In genomic region chr17:17388657-17389496, GRCh38 we compare ENCODE assay signal across 14 cellular contexts.
DNase-seq lines count a peak whose midpoint lies in the region; ATAC-seq, FAIRE-seq and TF ChIP-seq lines count a peak whose summit lies in the region.
"Had no signal": no experiment of that assay in that cellular context is flagged by ENCODE, and none has a peak within 500 bp of the region (broad histone marks: within the 10 kb centered on the region; RNA-seq: fewer than 3 reads in every experiment).

No MANE protein-coding gene starts in this region.

- H3K4me3 Mint-ChIP-seq in CD8-positive, alpha-beta T cell = no peak overlapping the region

- no peak for FAIRE-seq in GM19239 (lab: Jason Lieb, UNC)
- FAIRE-seq: GM12891 had no signal

- CTCF ChIA-PET in CD8-positive, alpha-beta T cell (lab: Charles Lee) = no interaction called here

- H3K9me3 ChIP-seq in left ventricle myocardium inferior (replicated peaks) (no peaks in the 10 kb centered on the region), right atrium auricular region (no peaks in the 10 kb centered on the region), lower lobe of right lung (no peaks in the 10 kb centered on the region), upper lobe of right lung (no peaks in the 10 kb centered on the region)
- no peaks in the 10 kb centered on the region for H3K9me3 ChIP-seq in CD8-positive, alpha-beta T cell (ENCODE audit: low read length)

- H3K4me1 Mint-ChIP-seq in CD8-positive, alpha-beta T cell (ENCODE audit: low read depth) = peaks cover 27% of the 10 kb centered on the region

- H3K27me3 ChIP-seq in left ventricle myocardium inferior (ENCODE audit: low read depth) (peaks cover 9% of the 10 kb centered on the region), right atrium auricular region (no peaks in the 10 kb centered on the region), lower lobe of right lung (ENCODE audit: low read depth) (no peaks in the 10 kb centered on the region), upper lobe of right lung (no peaks in the 10 kb centered on the region)
- no peaks in the 10 kb centered on the region for H3K27me3 ChIP-seq in CD8-positive, alpha-beta T cell (ENCODE audit: insufficient read depth, low read length)
- H3K27me3 ChIP-seq: BLaER1 had no signal

- intact Hi-C loops in left ventricle myocardium inferior (cut with micrococcal nuclease) = no loop called here
- intact Hi-C loops in lower lobe of right lung (cut with DNase I) = no loop called here
- intact Hi-C loops in upper lobe of right lung (cut with DNase I) = no loop called here
- intact Hi-C loops in CD8-positive, alpha-beta T cell (cut with DNase I, micrococcal nuclease) = no loop called here

- in situ Hi-C loops in astrocyte of the cerebellum (cut with HindIII; ENCODE audit: low sequenced_read_pairs) = no loop called here

- peak overlapping the region; percentile 66 for H3K27ac ChIP-seq in left ventricle myocardium inferior (replicated peaks)
- no peak overlapping the region for H3K27ac ChIP-seq in right atrium auricular region
- no peak overlapping the region for H3K27ac ChIP-seq in lower lobe of right lung
- no peak overlapping the region for H3K27ac ChIP-seq in upper lobe of right lung
- H3K27ac ChIP-seq in CD8-positive, alpha-beta T cell (ENCODE audit: low read depth, low read length) = no peak overlapping the region
- H3K27ac ChIP-seq: BLaER1, RWPE1 had no signal

- no peak overlapping the region for H3K27ac Mint-ChIP-seq in CD8-positive, alpha-beta T cell

- peaks cover 20% of the 10 kb centered on the region for H3K4me1 ChIP-seq in left ventricle myocardium inferior
- H3K4me1 ChIP-seq in right atrium auricular region = no peaks in the 10 kb centered on the region
- H3K4me1 ChIP-seq in lower lobe of right lung = no peaks in the 10 kb centered on the region
- H3K4me1 ChIP-seq in upper lobe of right lung = no peaks in the 10 kb centered on the region
- H3K4me1 ChIP-seq in CD8-positive, alpha-beta T cell (ENCODE audit: insufficient read depth, low read length) = peaks cover 24% of the 10 kb centered on the region

- POLR2A ChIA-PET in CD8-positive, alpha-beta T cell (lab: Charles Lee) = no interaction called here

- no peak overlapping the region for H3K4me3 ChIP-seq in left ventricle myocardium inferior
- H3K4me3 ChIP-seq in right atrium auricular region = no peak overlapping the region
- H3K4me3 ChIP-seq in astrocyte of the cerebellum (ENCODE audit: low read depth, low read length) = no peak overlapping the region
- no peak overlapping the region for H3K4me3 ChIP-seq in lower lobe of right lung
- H3K4me3 ChIP-seq in upper lobe of right lung = no peak overlapping the region
- no peak overlapping the region for H3K4me3 ChIP-seq in CD8-positive, alpha-beta T cell (ENCODE audit: low read depth, low read length)
- H3K4me3 ChIP-seq: BLaER1 had no signal

- no peaks in the 10 kb centered on the region for H3K36me3 ChIP-seq in left ventricle myocardium inferior
- no peaks in the 10 kb centered on the region for H3K36me3 ChIP-seq in right atrium auricular region
- H3K36me3 ChIP-seq in lower lobe of right lung = no peaks in the 10 kb centered on the region
- no peaks in the 10 kb centered on the region for H3K36me3 ChIP-seq in upper lobe of right lung
- H3K36me3 ChIP-seq in CD8-positive, alpha-beta T cell (ENCODE audit: insufficient read depth, low read length) = no peaks in the 10 kb centered on the region
- H3K36me3 ChIP-seq: BLaER1 had no signal

- DNase-seq in left ventricle myocardium inferior = no peak
- no peak for DNase-seq in right atrium auricular region (ENCODE audit: low spot score)
- DNase-seq in astrocyte of the cerebellum (ENCODE audit: low read depth) = peak; percentile 81
- no peak for DNase-seq in lower lobe of right lung
- DNase-seq in upper lobe of right lung = no peak
- DNase-seq in GM19239 (ENCODE audit: insufficient read length, low spot score) = no peak
- no peak for DNase-seq in CD8-positive, alpha-beta T cell
- no peak for DNase-seq in NCI-H1105 (lab: John Stamatoyannopoulos, UW)
- DNase-seq: GF-D8, NCI-H2029 treated with DMSO at 0.1 percent for 48 hours, NCI-H446 treated with DMSO at 0.1 percent for 48 hours had no signal

- no peak for TF ChIP-seq CTCF in left ventricle myocardium inferior (IDR thresholded peaks at IDR 0.05; ENCODE audit: borderline replicate concordance)
- TF ChIP-seq CTCF in right atrium auricular region (IDR thresholded peaks at IDR 0.05) = no peak
- no peak for TF ChIP-seq CTCF in astrocyte of the cerebellum (IDR thresholded peaks at IDR 0.05; ENCODE audit: low read depth, low read length, missing control alignments)
- TF ChIP-seq CTCF in lower lobe of right lung (IDR thresholded peaks at IDR 0.05) = no peak
- no peak for TF ChIP-seq CTCF in upper lobe of right lung (IDR thresholded peaks at IDR 0.05)
- TF ChIP-seq CTCF in CD8-positive, alpha-beta T cell (IDR thresholded peaks at IDR 0.05) = no peak

- ATAC-seq in lower lobe of right lung = peak; percentile 64 to 78
- ATAC-seq in upper lobe of right lung = peak; percentile 75
- no peak for ATAC-seq in CD8-positive, alpha-beta T cell

- H3K9me3 Mint-ChIP-seq in CD8-positive, alpha-beta T cell = no peaks in the 10 kb centered on the region

- no peaks in the 10 kb centered on the region for H3K36me3 Mint-ChIP-seq in CD8-positive, alpha-beta T cell

- H3K27me3 Mint-ChIP-seq in CD8-positive, alpha-beta T cell (ENCODE audit: low read depth) = peaks cover 2% of the 10 kb centered on the region
